In genomic region chr18:76495435-76496199, GRCh38 we compare ENCODE assay signal across 8 cellular contexts. TPM values are rescaled to one million over a fixed set of nuclear protein-coding genes. Genes with fewer than 3 reads are reported as not detected.
DNase-seq lines count a peak whose midpoint lies in the region; ATAC-seq, FAIRE-seq and TF ChIP-seq lines count a peak whose summit lies in the region.

No MANE protein-coding gene starts in this region.

- H3K27me3 Mint-ChIP-seq in T-helper 17 cell: peaks cover 16% of the 10 kb centered on the region

- peak overlapping the region; percentile 64; the same call in 1 of the 2 replicates for H3K27ac ChIP-seq in HUES6 (ENCODE audit: low read depth, low read length)

- H3K4me3 ChIP-seq in HUES6 (ENCODE audit: low read depth, low read length) (peak overlapping the region; percentile 69), epithelial cell of proximal tubule (ENCODE audit: low read depth, low read length) (peak overlapping the region; percentile 77)

- peaks cover 18% of the 10 kb centered on the region for H3K27me3 ChIP-seq in HUES6 (ENCODE audit: control insufficient read depth, insufficient read depth, low read length)

- peak overlapping the region; percentile 95 for H3K4me3 Mint-ChIP-seq in T-helper 17 cell

- H3K9ac ChIP-seq in HUES6 (ENCODE audit: low read length): peak overlapping the region; percentile 73

- no peak for TF ChIP-seq CTCF in epithelial cell of proximal tubule (conservative IDR thresholded peaks at IDR 0.05; ENCODE audit: low read depth, low read length)

- H3K4me1 ChIP-seq in HUES6 (ENCODE audit: control insufficient read depth, insufficient read depth, low read length): peaks cover 10% of the 10 kb centered on the region; the same call in 1 of the 2 replicates

- H3K9me3 ChIP-seq in HUES6 (ENCODE audit: control insufficient read depth, insufficient read depth, low read depth, low read length) (no peaks in the 10 kb centered on the region), T-helper 17 cell (ENCODE audit: control insufficient read depth, low read length, poor library complexity, severe bottlenecking) (no peaks in the 10 kb centered on the region)

- peak; percentile 53 for DNase-seq in NCI-H2107 treated with DMSO at 0.1 percent for 48 hours (lab: John Stamatoyannopoulos, UW; ENCODE audit: unreplicated experiment)
- DNase-seq in NCI-H2107 (lab: John Stamatoyannopoulos, UW): no peak
- no peak for DNase-seq in T-helper 17 cell
- DNase-seq in epithelial cell of proximal tubule (ENCODE audit: low read depth): no peak
- peak; percentile 31 for DNase-seq in myocyte (ENCODE audit: low read depth)
- DNase-seq in urothelium cell line (ENCODE audit: low spot score): peak; percentile 35

- peaks cover 29% of the 10 kb centered on the region for H3K4me1 Mint-ChIP-seq in T-helper 17 cell

- H3K36me3 Mint-ChIP-seq in T-helper 17 cell (ENCODE audit: low read depth): no peaks in the 10 kb centered on the region

- peak overlapping the region; percentile 61 for H3K27ac Mint-ChIP-seq in T-helper 17 cell

- ATAC-seq in T-helper 17 cell (peak; percentile 28), HG03571 (IDR thresholded peaks at IDR 0.05; ENCODE audit: unreplicated experiment) (no peak)

- FAIRE-seq in urothelium cell line (lab: Jason Lieb, UNC): no peak

- no peaks in the 10 kb centered on the region for H3K36me3 ChIP-seq in HUES6 (ENCODE audit: control insufficient read depth, insufficient read depth, low read length)

RNA-seq across cellular contexts. Expression of gene ZNF516, which starts 0.6 kb away (rescaled TPM):
- total RNA-seq in T-helper 17 cell (10 to 100 TPM; 16.5 to 29.6 TPM), epithelial cell of proximal tubule (14.8 and 15.7 TPM in 2 replicates), myocyte (11.3 TPM in 2 replicates)
- 5.5 TPM for polyA plus RNA-seq in myocyte (2012)

Comparison
In these comparisons a context has a peak if more than half of its experiments do, and no peak if none do; other contexts are left out.
1. DNase-seq: peak in NCI-H2107 treated with DMSO at 0.1 percent for 48 hours (single experiment), myocyte (single experiment) and urothelium cell line (single experiment); none in NCI-H2107 (single experiment), T-helper 17 cell (0 of 3) and epithelial cell of proximal tubule (single experiment).